8 cellular contexts compared by ENCODE assay signal in the genomic region with DNA sequence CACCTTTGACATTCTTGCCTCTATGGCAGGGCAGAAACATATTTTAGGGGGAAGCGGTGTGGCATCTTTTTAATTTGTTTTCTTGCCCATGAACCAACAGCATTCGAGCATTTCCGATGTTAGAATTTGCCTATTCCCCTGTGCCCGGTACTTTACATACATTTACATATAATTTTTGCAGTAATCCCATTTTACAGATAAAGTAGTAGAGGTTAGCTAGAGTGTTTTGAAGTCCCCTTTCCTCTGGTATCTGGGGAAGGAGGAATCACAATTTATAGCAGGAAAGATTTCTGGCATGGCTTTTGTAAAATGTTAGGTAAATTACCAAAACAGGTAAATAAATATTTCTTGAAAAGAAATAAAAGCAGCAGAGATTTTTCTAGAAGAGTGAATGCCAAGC. TPM values are rescaled to one million over a fixed set of nuclear protein-coding genes. Genes with fewer than 3 reads are reported as not detected.
DNase-seq lines count a peak whose midpoint lies in the region; ATAC-seq and TF ChIP-seq lines count a peak whose summit lies in the region.

No MANE protein-coding gene starts in this region.

- H3K4me1 ChIP-seq in right lobe of liver, result peaks cover 0 to 11% (median 3%) of the 10 kb centered on the region in 4 donors
- H3K4me1 ChIP-seq in tibial nerve, result peaks cover 0 to 26% (median 10%) of the 10 kb centered on the region in 4 donors

- no peaks in the 10 kb centered on the region for H3K27me3 ChIP-seq in right lobe of liver
- no peaks in the 10 kb centered on the region for H3K27me3 ChIP-seq in tibial nerve

- H3K4me3 ChIP-seq in right lobe of liver (peak overlapping the region in 1 of 3 donors; percentile 93), tibial nerve (peak overlapping the region in 1 of 4 donors; percentile 61)

- ATAC-seq in activated CD8-positive, alpha-beta memory T cell treated with anti-CD3 and anti-CD28 coated beads, Interleukin-2, amount 10 ng/mL, durations not matched to agents 7 days and 5 days, result no peak
- no peak for ATAC-seq in right lobe of liver
- no peak for ATAC-seq in GM18505 (IDR thresholded peaks at IDR 0.05; ENCODE audit: unreplicated experiment)
- no peak for ATAC-seq in HG03378 (IDR thresholded peaks at IDR 0.05; ENCODE audit: unreplicated experiment)

- CTCF ChIA-PET in activated CD8-positive, alpha-beta memory T cell treated with anti-CD3 and anti-CD28 coated beads, Interleukin-2, amount 10 ng/mL, durations not matched to agents 7 days and 5 days (lab: Charles Lee), result interaction anchor here (0.9 to 3.0 kb wide), 16 partner anchors 10 to 378 kb away, joined by 3 to 28 read pairs (median 6); a partner anchor contains a TSS

- H3K27ac Mint-ChIP-seq in activated CD8-positive, alpha-beta memory T cell treated with anti-CD3 and anti-CD28 coated beads, Interleukin-2, amount 10 ng/mL, durations not matched to agents 7 days and 5 days, result peak overlapping the region; percentile 94
- peak overlapping the region; percentile 99 for H3K27ac Mint-ChIP-seq in activated T-helper 2 cell treated with anti-CD3 and anti-CD28 coated beads, Interferon-gamma antibody, Interleukin-2, Interleukin-4, amounts not matched to agents 10 μg/mL and 5 μg/mL and 100 μg/mL, durations not matched to agents 14 hours and 24 hours and 36 hours

- intact Hi-C loops in activated T-helper 2 cell treated with anti-CD3 and anti-CD28 coated beads, Interferon-gamma antibody, Interleukin-2, Interleukin-4, amounts not matched to agents 10 μg/mL and 5 μg/mL and 100 μg/mL, durations not matched to agents 14 hours and 24 hours and 36 hours (cut with micrococcal nuclease), result loop anchor here (10.0 kb wide), 1 partner anchor 646 kb away; a partner anchor contains a TSS
- intact Hi-C loops in right lobe of liver (cut with DNase I), result no loop called here

- TF ChIP-seq POLR2A in right lobe of liver (IDR thresholded peaks at IDR 0.05) (no peak), tibial nerve (IDR thresholded peaks at IDR 0.05) (no peak), GM18505 (IDR thresholded peaks at IDR 0.05; ENCODE audit: borderline replicate concordance, extremely low read depth, insufficient read depth, insufficient read length) (no peak)

- H3K27ac ChIP-seq in right lobe of liver, result peak overlapping the region; percentile 98 to 100 (median 99)
- H3K27ac ChIP-seq in tibial nerve, result peak overlapping the region; percentile 94 to 97 (median 95)

- peaks cover 50% of the 10 kb centered on the region for H3K4me1 Mint-ChIP-seq in activated CD8-positive, alpha-beta memory T cell treated with anti-CD3 and anti-CD28 coated beads, Interleukin-2, amount 10 ng/mL, durations not matched to agents 7 days and 5 days
- peaks cover 41% of the 10 kb centered on the region for H3K4me1 Mint-ChIP-seq in activated T-helper 2 cell treated with anti-CD3 and anti-CD28 coated beads, Interferon-gamma antibody, Interleukin-2, Interleukin-4, amounts not matched to agents 10 μg/mL and 5 μg/mL and 100 μg/mL, durations not matched to agents 14 hours and 24 hours and 36 hours (ENCODE audit: low read depth)

- peak overlapping the region; percentile 86 for H3K4me3 Mint-ChIP-seq in activated CD8-positive, alpha-beta memory T cell treated with anti-CD3 and anti-CD28 coated beads, Interleukin-2, amount 10 ng/mL, durations not matched to agents 7 days and 5 days
- peak overlapping the region; percentile 96 for H3K4me3 Mint-ChIP-seq in activated T-helper 2 cell treated with anti-CD3 and anti-CD28 coated beads, Interferon-gamma antibody, Interleukin-2, Interleukin-4, amounts not matched to agents 10 μg/mL and 5 μg/mL and 100 μg/mL, durations not matched to agents 14 hours and 24 hours and 36 hours (ENCODE audit: low read depth)

- no peaks in the 10 kb centered on the region for H3K27me3 Mint-ChIP-seq in activated CD8-positive, alpha-beta memory T cell treated with anti-CD3 and anti-CD28 coated beads, Interleukin-2, amount 10 ng/mL, durations not matched to agents 7 days and 5 days
- H3K27me3 Mint-ChIP-seq in activated T-helper 2 cell treated with anti-CD3 and anti-CD28 coated beads, Interferon-gamma antibody, Interleukin-2, Interleukin-4, amounts not matched to agents 10 μg/mL and 5 μg/mL and 100 μg/mL, durations not matched to agents 14 hours and 24 hours and 36 hours (ENCODE audit: low read depth), result no peaks in the 10 kb centered on the region

- no peak for DNase-seq in activated CD8-positive, alpha-beta memory T cell treated with anti-CD3 and anti-CD28 coated beads, Interleukin-2, amount 10 ng/mL, durations not matched to agents 7 days and 5 days
- DNase-seq in activated CD8-positive, alpha-beta memory T cell treated with anti-CD3 and anti-CD28 coated beads for 24 hours, result no peak
- no peak for DNase-seq in activated T-helper 2 cell treated with anti-CD3 and anti-CD28 coated beads, Interferon-gamma antibody, Interleukin-2, Interleukin-4, amounts not matched to agents 10 μg/mL and 5 μg/mL and 100 μg/mL, durations not matched to agents 14 hours and 24 hours and 36 hours (ENCODE audit: low spot score)
- no peak for DNase-seq in right lobe of liver
- DNase-seq in tibial nerve (ENCODE audit: low spot score in 2 of 2), result no peak
- DNase-seq in H4 (ENCODE audit: low spot score), result no peak

- no peaks in the 10 kb centered on the region for H3K9me3 ChIP-seq in right lobe of liver
- no peaks in the 10 kb centered on the region for H3K9me3 ChIP-seq in tibial nerve

- 63% methylated on average over 3 of the region's 4 CpGs for WGBS in right lobe of liver (ENCODE audit: insufficient coverage, low coverage, low lambda C conversion rate, missing lambda C conversion rate)
- WGBS in tibial nerve, 2 donors, result 82 to 83% methylated on average over 4 of the region's 4 CpGs

- TF ChIP-seq CTCF in right lobe of liver (IDR thresholded peaks at IDR 0.05), result no peak
- no peak for TF ChIP-seq CTCF in tibial nerve (IDR thresholded peaks at IDR 0.05)

- no peaks in the 10 kb centered on the region for H3K9me3 Mint-ChIP-seq in activated CD8-positive, alpha-beta memory T cell treated with anti-CD3 and anti-CD28 coated beads, Interleukin-2, amount 10 ng/mL, durations not matched to agents 7 days and 5 days (ENCODE audit: low read depth)
- H3K9me3 Mint-ChIP-seq in activated T-helper 2 cell treated with anti-CD3 and anti-CD28 coated beads, Interferon-gamma antibody, Interleukin-2, Interleukin-4, amounts not matched to agents 10 μg/mL and 5 μg/mL and 100 μg/mL, durations not matched to agents 14 hours and 24 hours and 36 hours, result no peaks in the 10 kb centered on the region

- H3K36me3 Mint-ChIP-seq in activated CD8-positive, alpha-beta memory T cell treated with anti-CD3 and anti-CD28 coated beads, Interleukin-2, amount 10 ng/mL, durations not matched to agents 7 days and 5 days, result peaks cover 17% of the 10 kb centered on the region
- H3K36me3 Mint-ChIP-seq in activated T-helper 2 cell treated with anti-CD3 and anti-CD28 coated beads, Interferon-gamma antibody, Interleukin-2, Interleukin-4, amounts not matched to agents 10 μg/mL and 5 μg/mL and 100 μg/mL, durations not matched to agents 14 hours and 24 hours and 36 hours (ENCODE audit: low read depth), result peaks cover 25% of the 10 kb centered on the region

- H3K36me3 ChIP-seq in right lobe of liver, result no peaks in the 10 kb centered on the region
- H3K36me3 ChIP-seq in tibial nerve, result peaks cover 0 to 13% (median 0%) of the 10 kb centered on the region in 3 donors

- TF ChIP-seq EP300 in tibial nerve (IDR thresholded peaks at IDR 0.05), result no peak

RNA-seq across cellular contexts. Expression of a gene that starts 1.6 kb away (rescaled TPM):
- 10 to 100 TPM; 35.5 to 38.3 TPM for total RNA-seq in activated CD8-positive, alpha-beta memory T cell treated with anti-CD3 and anti-CD28 coated beads, Interleukin-2, amount 10 ng/mL, durations not matched to agents 7 days and 5 days
- 41.8 and 45.9 TPM in 2 replicates for total RNA-seq in activated T-helper 2 cell treated with anti-CD3 and anti-CD28 coated beads, Interferon-gamma antibody, Interleukin-2, Interleukin-4, amounts not matched to agents 10 μg/mL and 5 μg/mL and 100 μg/mL, durations not matched to agents 14 hours and 24 hours and 36 hours
- total RNA-seq in right lobe of liver, result 10 to 100 TPM in 1 of 6 experiments, 1 to 10 TPM in 5; 6.0 to 11.1 (median 8.0) TPM
- 10 to 100 TPM; 14.2 to 45.0 (median 25.6) TPM for total RNA-seq in tibial nerve
- total RNA-seq in H4 (2014; rRNA removed; shearing (Covaris generic)), result 8.1 and 9.8 TPM in 2 replicates

RNA-seq across cellular contexts. Expression of a gene that starts 8.5 kb away (rescaled TPM):
- total RNA-seq in activated CD8-positive, alpha-beta memory T cell treated with anti-CD3 and anti-CD28 coated beads, Interleukin-2, amount 10 ng/mL, durations not matched to agents 7 days and 5 days, result under 1 TPM in 1 of 2 experiments, not detected in 1; 0.14 TPM
- 0.25 and 1.6 TPM in 2 replicates for total RNA-seq in activated T-helper 2 cell treated with anti-CD3 and anti-CD28 coated beads, Interferon-gamma antibody, Interleukin-2, Interleukin-4, amounts not matched to agents 10 μg/mL and 5 μg/mL and 100 μg/mL, durations not matched to agents 14 hours and 24 hours and 36 hours
- total RNA-seq in right lobe of liver (10 to 100 TPM in 1 of 6 experiments, 1 to 10 TPM in 5; 8.1 to 13.8 (median 8.8) TPM), tibial nerve (10 to 100 TPM in 2 of 4 donors, 1 to 10 TPM in 2; 7.9 to 11.6 (median 9.6) TPM)
- 0.39 and 0.52 TPM in 2 replicates for total RNA-seq in H4 (2014; rRNA removed; shearing (Covaris generic))
